Comparison of ENCODE assay signal across 8 cellular contexts in the genomic region with DNA sequence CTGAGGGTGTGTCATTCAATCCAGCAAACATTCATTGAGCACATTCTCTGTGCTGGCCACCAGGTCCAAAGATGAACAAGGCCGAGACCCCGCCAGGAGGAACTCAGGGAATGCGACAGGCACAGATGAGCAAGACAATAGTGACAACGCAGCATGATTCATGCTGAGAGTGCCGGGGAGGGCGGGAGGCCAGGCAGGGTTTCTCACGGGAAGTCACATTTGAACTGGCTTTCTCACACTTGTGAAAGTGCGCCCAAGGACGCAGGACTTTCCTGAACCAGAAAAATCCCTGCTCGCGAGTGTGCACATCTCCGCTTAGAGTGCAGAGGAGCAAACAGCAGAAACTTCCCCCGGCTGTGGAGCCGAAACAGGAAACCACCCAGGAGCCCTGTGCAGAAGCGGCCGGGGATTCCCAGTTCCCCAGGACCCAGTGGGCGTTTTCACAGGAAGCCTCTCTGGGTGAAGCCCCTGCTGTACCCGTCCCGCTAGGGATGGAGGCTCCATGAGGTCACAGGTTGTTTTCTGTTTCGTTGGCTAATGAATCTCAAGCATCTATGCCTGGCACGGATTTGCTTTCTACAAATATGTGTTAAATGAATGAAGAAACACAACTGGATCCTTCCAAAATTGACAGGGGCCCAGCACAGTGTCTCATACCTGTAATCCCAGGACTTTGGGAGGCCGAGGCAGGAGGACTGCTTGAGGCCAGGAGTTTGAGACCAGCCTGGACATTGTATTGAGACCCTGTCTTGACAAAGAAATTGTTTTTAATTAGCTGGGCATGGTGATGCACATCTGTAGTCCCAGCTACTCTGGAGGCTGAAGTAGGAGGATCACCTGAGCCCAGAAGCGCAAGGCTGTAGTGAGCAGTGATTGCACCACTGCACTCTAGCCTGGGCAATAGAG.
DNase-seq lines count a peak whose midpoint lies in the region; ATAC-seq and TF ChIP-seq lines count a peak whose summit lies in the region.

No MANE protein-coding gene starts in this region.

- H3K4me3 ChIP-seq in DND-41 (ENCODE audit: low read depth in 1 of 2, low read length in 2 of 2) (no peak overlapping the region), KMS-11 (IDR thresholded peaks at IDR 0.05; ENCODE audit: insufficient read depth, low read depth, low read length) (no peak overlapping the region), mesendoderm (ENCODE audit: low read length) (no peak overlapping the region)

- no peak overlapping the region for H2BK120ac ChIP-seq in mesendoderm (ENCODE audit: low read depth, low read length)

- H3K18ac ChIP-seq in mesendoderm (ENCODE audit: low read length): no peak overlapping the region

- H3K27ac Mint-ChIP-seq in activated CD4-positive, alpha-beta T cell treated with anti-CD3 and anti-CD28 coated beads, Interleukin-2, amount 10 ng/mL, durations not matched to agents 7 days and 5 days: peak overlapping the region; percentile 88

- no peak overlapping the region for H3K4ac ChIP-seq in mesendoderm (ENCODE audit: low read depth, low read length)

- H2BK15ac ChIP-seq in mesendoderm (replicated peaks; ENCODE audit: low read depth): no peak overlapping the region

- no peaks in the 10 kb centered on the region for H3K9me3 ChIP-seq in DND-41 (ENCODE audit: insufficient read depth, low read length, severe bottlenecking)

- H4K20me1 ChIP-seq in DND-41 (ENCODE audit: insufficient read depth, low read length) (no peaks in the 10 kb centered on the region), KMS-11 (ENCODE audit: insufficient read depth) (no peaks in the 10 kb centered on the region)

- peaks cover 2% of the 10 kb centered on the region for H3K9me3 Mint-ChIP-seq in activated CD4-positive, alpha-beta T cell treated with anti-CD3 and anti-CD28 coated beads, Interleukin-2, amount 10 ng/mL, durations not matched to agents 7 days and 5 days

- POLR2A ChIA-PET in activated CD4-positive, alpha-beta T cell treated with anti-CD3 and anti-CD28 coated beads, Interleukin-2, amount 10 ng/mL, durations not matched to agents 7 days and 5 days (lab: Charles Lee): no interaction called here

- H3K79me1 ChIP-seq in mesendoderm (ENCODE audit: low read length): no peaks in the 10 kb centered on the region

- H3K4me2 ChIP-seq in DND-41 (ENCODE audit: insufficient read depth, low read length) (peak overlapping the region; percentile 46), KMS-11 (peak overlapping the region; percentile 74), mesendoderm (ENCODE audit: low read length) (no peak overlapping the region)

- H3K27me3 Mint-ChIP-seq in activated CD4-positive, alpha-beta T cell treated with anti-CD3 and anti-CD28 coated beads, Interleukin-2, amount 10 ng/mL, durations not matched to agents 7 days and 5 days: no peaks in the 10 kb centered on the region

- H3K9ac ChIP-seq in DND-41 (ENCODE audit: low read depth, low read length): no peak overlapping the region
- H3K9ac ChIP-seq in KMS-11: no peak overlapping the region; the same call in 1 of the 2 replicates
- H3K9ac ChIP-seq in mesendoderm (ENCODE audit: low read length): no peak overlapping the region

- no peaks in the 10 kb centered on the region for H3K36me3 Mint-ChIP-seq in activated CD4-positive, alpha-beta T cell treated with anti-CD3 and anti-CD28 coated beads, Interleukin-2, amount 10 ng/mL, durations not matched to agents 7 days and 5 days (ENCODE audit: low read depth)

- no peak overlapping the region for H3K23ac ChIP-seq in mesendoderm (ENCODE audit: low read length)

- H3K27me3 ChIP-seq in DND-41 (ENCODE audit: insufficient read depth, low read length, poor library complexity) (no peaks in the 10 kb centered on the region), KMS-11 (ENCODE audit: insufficient read depth, low read depth) (no peaks in the 10 kb centered on the region), mesendoderm (ENCODE audit: insufficient read depth, low read length, poor library complexity) (no peaks in the 10 kb centered on the region)

- H2BK5ac ChIP-seq in mesendoderm (ENCODE audit: low read length): no peak overlapping the region

- H3K4me1 ChIP-seq in DND-41 (ENCODE audit: insufficient read depth, low read length): peaks cover 33% of the 10 kb centered on the region
- H3K4me1 ChIP-seq in KMS-11 (ENCODE audit: low read depth, poor library complexity, severe bottlenecking): peaks cover 20% of the 10 kb centered on the region
- H3K4me1 ChIP-seq in mesendoderm (ENCODE audit: control insufficient read depth, low read depth, low read length): no peaks in the 10 kb centered on the region

- H3K27ac ChIP-seq in DND-41 (ENCODE audit: low read length) (no peak overlapping the region), KMS-11 (peak overlapping the region; percentile 22; the same call in 1 of the 2 replicates), mesendoderm (ENCODE audit: low read depth, low read length) (no peak overlapping the region)

- no peak overlapping the region for H2AFZ ChIP-seq in DND-41 (ENCODE audit: low read depth, low read length)
- H2AFZ ChIP-seq in KMS-11 (ENCODE audit: low read depth): peak overlapping the region; percentile 54

- peaks cover 67% of the 10 kb centered on the region for H3K4me1 Mint-ChIP-seq in activated CD4-positive, alpha-beta T cell treated with anti-CD3 and anti-CD28 coated beads, Interleukin-2, amount 10 ng/mL, durations not matched to agents 7 days and 5 days

- peak overlapping the region; percentile 77 for H3K56ac ChIP-seq in mesendoderm (ENCODE audit: low read length)

- CTCF ChIA-PET in activated CD4-positive, alpha-beta T cell treated with anti-CD3 and anti-CD28 coated beads, Interleukin-2, amount 10 ng/mL, durations not matched to agents 7 days and 5 days (lab: Charles Lee): interaction anchor here (1.0 to 4.9 kb wide), 5 partner anchors 11 to 164 kb away, joined by 4 to 109 read pairs (median 87); no protein-coding TSS in a partner anchor

- peak; percentile 32 for ATAC-seq in DND-41 (ENCODE audit: insufficient read depth, low read depth)
- peak; percentile 57 for ATAC-seq in GM21723 (IDR thresholded peaks at IDR 0.05; ENCODE audit: unreplicated experiment)

- WGBS in mesendoderm (ENCODE audit: extremely low coverage, insufficient coverage, low lambda C conversion rate): no CpG with 5 or more reads among the region's 23 CpGs

- DNase-seq in DND-41 (peak; percentile 57), dermis blood vessel endothelial cell (peak; percentile 78), mesendoderm (peak; percentile 91), NCI-H2081 (lab: John Stamatoyannopoulos, UW) (no peak)
- peak; percentile 70 for DNase-seq in activated CD4-positive, alpha-beta T cell treated with anti-CD3 and anti-CD28 coated beads, Interleukin-2, amount 10 ng/mL, durations not matched to agents 7 days and 5 days
- DNase-seq in stimulated activated CD8-positive, alpha-beta memory T cell treated with anti-CD3 and anti-CD28 coated beads, Interleukin-2, amount 100 ng/mL, for 48 hours (ENCODE audit: low read depth in 2 of 2): peak; percentile 86 to 88

- H2AK5ac ChIP-seq in mesendoderm (ENCODE audit: low read length): no peak overlapping the region

- H4K5ac ChIP-seq in mesendoderm (ENCODE audit: low read length): no peak overlapping the region

- H4K8ac ChIP-seq in mesendoderm (ENCODE audit: low read depth, low read length): no peak overlapping the region

- TF ChIP-seq CTCF in DND-41 (IDR thresholded peaks at IDR 0.05; ENCODE audit: borderline replicate concordance, extremely low read depth, low read length, poor library complexity, severe bottlenecking) (no peak), KMS-11 (conservative IDR thresholded peaks at IDR 0.05; ENCODE audit: low read depth, low read length) (no peak)

- H3K79me2 ChIP-seq in DND-41 (ENCODE audit: insufficient read depth, low read length) (no peaks in the 10 kb centered on the region), KMS-11 (ENCODE audit: insufficient read depth, low read depth) (no peaks in the 10 kb centered on the region), mesendoderm (ENCODE audit: control insufficient read depth, insufficient read depth, low read length) (no peaks in the 10 kb centered on the region)

- peak overlapping the region; percentile 49 for H3K4me3 Mint-ChIP-seq in activated CD4-positive, alpha-beta T cell treated with anti-CD3 and anti-CD28 coated beads, Interleukin-2, amount 10 ng/mL, durations not matched to agents 7 days and 5 days

- no peaks in the 10 kb centered on the region for H3K36me3 ChIP-seq in DND-41 (ENCODE audit: insufficient read depth, low read length)
- H3K36me3 ChIP-seq in KMS-11 (ENCODE audit: insufficient read depth): no peaks in the 10 kb centered on the region
- no peaks in the 10 kb centered on the region for H3K36me3 ChIP-seq in mesendoderm (ENCODE audit: control insufficient read depth, insufficient read depth, low read length)

Comparison
In these comparisons a context has a peak if more than half of its experiments do, and no peak if none do; other contexts are left out.
1. DNase-seq: peak in DND-41 (single experiment), activated CD4-positive, alpha-beta T cell treated with anti-CD3 and anti-CD28 coated beads, Interleukin-2, amount 10 ng/mL, durations not matched to agents 7 days and 5 days (single experiment), dermis blood vessel endothelial cell (single experiment), mesendoderm (single experiment) and stimulated activated CD8-positive, alpha-beta memory T cell treated with anti-CD3 and anti-CD28 coated beads, Interleukin-2, amount 100 ng/mL, for 48 hours (2 of 2); none in NCI-H2081 (0 of 2).